ENCODE assay signal across 8 cellular contexts in the genomic region with DNA sequence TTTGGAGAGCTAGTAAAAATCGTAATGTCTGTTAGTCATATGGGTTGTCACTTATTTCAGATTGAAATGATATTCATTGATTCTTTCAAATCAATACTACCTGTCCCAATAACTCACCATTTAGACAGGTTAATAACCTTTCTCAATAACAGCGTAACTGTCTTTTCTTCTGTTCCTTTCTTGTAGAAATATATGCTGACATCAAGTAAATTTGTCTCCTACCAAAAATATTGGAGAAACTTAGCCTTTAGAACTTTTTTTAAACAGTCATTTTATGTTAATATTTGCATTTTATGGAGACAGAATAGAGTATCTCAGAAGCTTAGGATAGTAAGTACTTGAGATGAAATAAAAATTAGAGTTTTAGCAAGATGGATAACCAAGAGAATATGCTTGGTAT.
"Had no signal": no experiment of that assay in that cellular context is flagged by ENCODE, and none has a peak within 500 bp of the region (broad histone marks: within the 10 kb centered on the region; RNA-seq: fewer than 3 reads in every experiment).

No MANE protein-coding gene starts in this region.

- H3K4me1 ChIP-seq: HAP-1 had no signal

- H3K36me3 ChIP-seq: HAP-1 had no signal

- H3K9me3 ChIP-seq: HAP-1 had no signal

- DNase-seq: GM23248, GOT3, H7, HFFc6, KG1 had no signal

- ATAC-seq: HCT116 had no signal

- H3K27ac ChIP-seq: GM23248, HL-60 had no signal

- H3K9ac ChIP-seq: GM23248 had no signal

- H3K4me3 ChIP-seq: GM23248, HAP-1 had no signal

- H2AFZ ChIP-seq: GM23248 had no signal
